In the genomic region with DNA sequence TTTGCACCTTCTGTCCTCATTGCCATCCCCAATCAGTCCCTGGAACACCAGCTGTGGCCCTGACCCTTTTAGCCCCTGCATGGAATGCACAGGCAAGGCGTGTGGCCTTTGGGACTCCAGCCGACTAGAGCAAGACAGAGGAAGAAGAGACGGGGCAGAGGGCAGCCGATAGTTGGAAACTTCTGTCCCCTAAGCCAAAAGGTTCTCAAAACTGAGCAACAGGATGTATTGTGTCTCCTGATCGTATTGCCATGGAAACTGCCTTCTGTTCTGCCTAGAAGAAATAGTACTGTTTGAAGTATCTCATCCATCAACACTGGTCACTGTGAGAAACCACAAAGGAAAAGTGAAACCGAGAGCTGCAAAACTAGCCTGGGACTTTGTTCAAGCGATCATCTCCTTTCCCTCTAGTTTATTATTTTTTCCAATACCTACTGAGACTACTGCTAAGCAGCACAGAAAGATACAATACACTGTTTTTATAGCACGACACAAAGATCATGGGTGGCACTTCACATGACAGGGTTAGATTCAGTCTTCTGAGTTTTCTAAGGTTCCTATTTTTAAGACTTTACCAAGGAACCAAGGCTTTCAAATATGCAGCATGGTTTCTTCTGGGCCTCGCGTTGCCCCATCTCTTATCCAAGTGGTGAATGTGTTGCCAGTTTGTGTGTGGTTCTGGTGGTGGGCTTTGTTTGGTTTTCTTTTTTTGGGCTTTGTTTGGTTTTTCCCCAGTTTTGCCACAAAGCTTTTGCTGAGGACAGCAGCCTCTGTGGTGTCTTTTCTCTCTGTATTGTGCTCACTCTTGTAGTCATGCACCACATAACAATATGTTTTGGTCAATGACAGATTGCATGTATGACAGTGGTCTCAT, we compare ENCODE assay signal across 8 cellular contexts. TPM values are rescaled to one million over a fixed set of nuclear protein-coding genes. Genes with fewer than 3 reads are reported as not detected.
DNase-seq lines count a peak whose midpoint lies in the region; ATAC-seq and TF ChIP-seq lines count a peak whose summit lies in the region.

No MANE protein-coding gene starts in this region.

- TF ChIP-seq CTCF in astrocyte of the cerebellum (IDR thresholded peaks at IDR 0.05; ENCODE audit: low read depth, low read length, missing control alignments) = no peak
- TF ChIP-seq CTCF in suprapubic skin (IDR thresholded peaks at IDR 0.05) = no peak

- DNase-seq in HCEC 1CT = peak; percentile 33
- DNase-seq in MV-4-11 (lab: John Stamatoyannopoulos, UW) = peak; percentile 95
- peak; percentile 87 for DNase-seq in astrocyte of the cerebellum (ENCODE audit: low read depth)
- DNase-seq in kidney tubule cell (ENCODE audit: low spot score) = peak; percentile 20
- no peak for DNase-seq in suprapubic skin (ENCODE audit: low spot score in 2 of 2)
- no peak for DNase-seq in mesenteric fat pad (ENCODE audit: low spot score)
- DNase-seq in NCI-H1930 (lab: John Stamatoyannopoulos, UW) = no peak

- H3K27me3 ChIP-seq in suprapubic skin = no peaks in the 10 kb centered on the region

- peaks cover 51% of the 10 kb centered on the region for H3K36me3 ChIP-seq in suprapubic skin

- TF ChIP-seq POLR2A in suprapubic skin (IDR thresholded peaks at IDR 0.05) = no peak

- H3K27ac ChIP-seq in suprapubic skin = peak overlapping the region; percentile 53

- H3K4me1 ChIP-seq in suprapubic skin = peaks cover 33% of the 10 kb centered on the region

- peak; percentile 36 for ATAC-seq in GM18499 (IDR thresholded peaks at IDR 0.05; ENCODE audit: insufficient read depth, unreplicated experiment)

- H3K4me3 ChIP-seq in astrocyte of the cerebellum (ENCODE audit: low read depth, low read length) (no peak overlapping the region), suprapubic skin (peak overlapping the region; percentile 2)

- 55% methylated on average over 10 of the region's 10 CpGs for WGBS in suprapubic skin

- TF ChIP-seq EP300 in suprapubic skin (IDR thresholded peaks at IDR 0.05) = no peak

- no peaks in the 10 kb centered on the region for H3K9me3 ChIP-seq in suprapubic skin

- in situ Hi-C loops in astrocyte of the cerebellum (cut with HindIII; ENCODE audit: low sequenced_read_pairs) = no loop called here

RNA-seq across cellular contexts. Expression of a gene that starts 49.3 kb away (rescaled TPM):
- total RNA-seq in suprapubic skin (1 to 10 TPM; 2.3 to 7.0 (median 4.4) TPM), mesenteric fat pad (32.6 TPM)

Comparison
In these comparisons a context has a peak if more than half of its experiments do, and no peak if none do; other contexts are left out.
1. DNase-seq: peak in HCEC 1CT (single experiment), MV-4-11 (single experiment), astrocyte of the cerebellum (single experiment) and kidney tubule cell (single experiment); none in suprapubic skin (0 of 2), mesenteric fat pad (single experiment) and NCI-H1930 (0 of 2).